ENCODE assay signal across 1 cellular context in genomic region chr3:194257916-194258668, GRCh38.
TF ChIP-seq lines count a peak whose summit lies in the region.

No MANE protein-coding gene starts in this region.

TF ChIP-seq in HEK293, 187 proteins besides CTCF, POLR2A, EP300 and RAD21 (continued from another document):
- peak; percentile 66; the same call in 1 of the 2 replicates for TF ChIP-seq ZNF280D (tag by site-specific recombination; IDR thresholded peaks at IDR 0.05)
- no peak for TF ChIP-seq ZNF433 (tag by site-specific recombination; IDR thresholded peaks at IDR 0.05; ENCODE audit: low read depth)
